ENCODE assay signal across 14 cellular contexts in genomic region chr7:117324940-117325339, GRCh38. TPM values are rescaled to one million over a fixed set of nuclear protein-coding genes. Genes with fewer than 3 reads are reported as not detected.
A peak's percentile ranks its signal among the peaks of the same experiment; 100 is the strongest.
DNase-seq lines count a peak whose midpoint lies in the region; TF ChIP-seq lines count a peak whose summit lies in the region.
"Had no signal": no experiment of that assay in that cellular context is flagged by ENCODE, and none has a peak within 500 bp of the region (broad histone marks: within the 10 kb centered on the region; RNA-seq: fewer than 3 reads in every experiment).

No MANE protein-coding gene starts in this region.

- H3K4me1 ChIP-seq in iPS-15b (ENCODE audit: control insufficient read depth, insufficient read depth, low read length) = peaks cover 2% of the 10 kb centered on the region

- CTCF ChIA-PET in Calu3 (lab: Charles Lee) = no interaction called here

- no TSS peak for BruUV-seq in Calu3 (replicated peaks; lab: Mats Ljungman, UMichigan)

- DNase-seq in Calu3 (no peak), astrocyte of the cerebellum (ENCODE audit: low read depth) (no peak), progenitor cell of endocrine pancreas (ENCODE audit: low spot score, unreplicated experiment) (no peak), NCI-H1092 treated with DMSO at 0.1 percent for 48 hours (lab: John Stamatoyannopoulos, UW) (no peak)
- DNase-seq in activated T-cell treated with anti-CD3 and anti-CD28 coated beads, Interleukin-2, amount 50 U/mL, for 24 hours = no peak
- no peak for DNase-seq in activated CD8-positive, alpha-beta memory T cell treated with anti-CD3 and anti-CD28 coated beads for 24 hours
- no peak for DNase-seq in T-helper 2 cell treated with Interferon-gamma antibody and Interleukin-4, amounts not matched to agents 5 μg/mL and 100 μg/mL, for 36 hours (ENCODE audit: low spot score)
- DNase-seq: activated CD4-positive, alpha-beta T cell treated with anti-CD3 and anti-CD28 coated beads, Interleukin-2, amount 10 ng/mL, durations not matched to agents 24 days and 14 days; naive B cell; NCI-H446; OCI-M1; stimulated activated CD4-positive, alpha-beta T cell treated with anti-CD3 and anti-CD28 coated beads, Interleukin-12 subunit alpha, Interleukin-12 subunit beta, amount 100 ng/mL, for 4 hours had no signal

- H3K4me3 Mint-ChIP-seq in Calu3 (ENCODE audit: low read depth, unreplicated experiment) = peak overlapping the region; percentile 72
- peak overlapping the region; percentile 72 for H3K4me3 Mint-ChIP-seq in progenitor cell of endocrine pancreas (ENCODE audit: low read depth)
- H3K4me3 Mint-ChIP-seq in activated T-cell treated with anti-CD3 and anti-CD28 coated beads, Interleukin-2, amount 50 U/mL, for 24 hours = no peak overlapping the region
- H3K4me3 Mint-ChIP-seq in T-helper 2 cell treated with Interferon-gamma antibody and Interleukin-4, amounts not matched to agents 5 μg/mL and 100 μg/mL, for 36 hours = no peak overlapping the region
- H3K4me3 Mint-ChIP-seq: activated CD4-positive, alpha-beta T cell treated with anti-CD3 and anti-CD28 coated beads, Interleukin-2, amount 10 ng/mL, durations not matched to agents 24 days and 14 days; naive B cell had no signal

- H3K4me1 Mint-ChIP-seq in Calu3 (ENCODE audit: low read depth, unreplicated experiment) = peaks cover 10% of the 10 kb centered on the region
- peaks cover 12% of the 10 kb centered on the region for H3K4me1 Mint-ChIP-seq in progenitor cell of endocrine pancreas (ENCODE audit: low read depth)
- peaks cover 5% of the 10 kb centered on the region for H3K4me1 Mint-ChIP-seq in activated T-cell treated with anti-CD3 and anti-CD28 coated beads, Interleukin-2, amount 50 U/mL, for 24 hours (ENCODE audit: low read depth)
- peaks cover 4% of the 10 kb centered on the region for H3K4me1 Mint-ChIP-seq in T-helper 2 cell treated with Interferon-gamma antibody and Interleukin-4, amounts not matched to agents 5 μg/mL and 100 μg/mL, for 36 hours (ENCODE audit: low read depth)

- peaks cover 12% of the 10 kb centered on the region for H3K36me3 Mint-ChIP-seq in Calu3 (ENCODE audit: insufficient read depth, unreplicated experiment)
- peaks cover 3% of the 10 kb centered on the region for H3K36me3 Mint-ChIP-seq in progenitor cell of endocrine pancreas (ENCODE audit: insufficient read depth)
- H3K36me3 Mint-ChIP-seq in activated T-cell treated with anti-CD3 and anti-CD28 coated beads, Interleukin-2, amount 50 U/mL, for 24 hours (ENCODE audit: low read depth) = no peaks in the 10 kb centered on the region
- H3K36me3 Mint-ChIP-seq in T-helper 2 cell treated with Interferon-gamma antibody and Interleukin-4, amounts not matched to agents 5 μg/mL and 100 μg/mL, for 36 hours (ENCODE audit: low read depth) = no peaks in the 10 kb centered on the region

- H3K27me3 Mint-ChIP-seq in Calu3 (ENCODE audit: unreplicated experiment) = peaks cover 77% of the 10 kb centered on the region
- H3K27me3 Mint-ChIP-seq in progenitor cell of endocrine pancreas = peaks cover 85% of the 10 kb centered on the region
- peaks cover 62% of the 10 kb centered on the region for H3K27me3 Mint-ChIP-seq in activated T-cell treated with anti-CD3 and anti-CD28 coated beads, Interleukin-2, amount 50 U/mL, for 24 hours
- H3K27me3 Mint-ChIP-seq in T-helper 2 cell treated with Interferon-gamma antibody and Interleukin-4, amounts not matched to agents 5 μg/mL and 100 μg/mL, for 36 hours (ENCODE audit: low read depth) = peaks cover 67% of the 10 kb centered on the region

- intact Hi-C loops in Calu3 (cut with micrococcal nuclease; ENCODE audit: unreplicated experiment) = no loop called here

- H3K4me3 ChIP-seq in astrocyte of the cerebellum (ENCODE audit: low read depth, low read length) (peak overlapping the region; percentile 49), iPS-15b (ENCODE audit: low read depth, low read length) (peak overlapping the region; percentile 71)

- no peak for TF ChIP-seq CTCF in Calu3 (IDR thresholded peaks at IDR 0.05; ENCODE audit: unreplicated experiment)
- no peak for TF ChIP-seq CTCF in astrocyte of the cerebellum (IDR thresholded peaks at IDR 0.05; ENCODE audit: low read depth, low read length, missing control alignments)
- TF ChIP-seq CTCF in progenitor cell of endocrine pancreas (IDR thresholded peaks at IDR 0.05; ENCODE audit: unreplicated experiment) = no peak

- H3K9ac ChIP-seq in iPS-15b (ENCODE audit: low read depth, low read length) = no peak overlapping the region

- no peaks in the 10 kb centered on the region for H3K36me3 ChIP-seq in iPS-15b (ENCODE audit: control insufficient read depth, insufficient read depth, low read length)

- peaks cover 3% of the 10 kb centered on the region for H3K9me3 Mint-ChIP-seq in Calu3 (ENCODE audit: low read depth, unreplicated experiment)
- peaks cover 12% of the 10 kb centered on the region for H3K9me3 Mint-ChIP-seq in progenitor cell of endocrine pancreas (ENCODE audit: low read depth)
- H3K9me3 Mint-ChIP-seq in activated T-cell treated with anti-CD3 and anti-CD28 coated beads, Interleukin-2, amount 50 U/mL, for 24 hours = no peaks in the 10 kb centered on the region
- no peaks in the 10 kb centered on the region for H3K9me3 Mint-ChIP-seq in T-helper 2 cell treated with Interferon-gamma antibody and Interleukin-4, amounts not matched to agents 5 μg/mL and 100 μg/mL, for 36 hours
- H3K9me3 Mint-ChIP-seq: activated CD4-positive, alpha-beta T cell treated with anti-CD3 and anti-CD28 coated beads, Interleukin-2, amount 10 ng/mL, durations not matched to agents 24 days and 14 days had no signal

- in situ Hi-C loops in astrocyte of the cerebellum (cut with HindIII; ENCODE audit: low sequenced_read_pairs) = no loop called here

- peaks cover 73% of the 10 kb centered on the region for H3K27me3 ChIP-seq in iPS-15b (ENCODE audit: control insufficient read depth, insufficient read depth, low read length)

- no peaks in the 10 kb centered on the region for H3K9me3 ChIP-seq in iPS-15b (ENCODE audit: control insufficient read depth, insufficient read depth, low read length)

- H3K27ac Mint-ChIP-seq in Calu3 (ENCODE audit: unreplicated experiment) (no peak overlapping the region), progenitor cell of endocrine pancreas (no peak overlapping the region)
- H3K27ac Mint-ChIP-seq in activated T-cell treated with anti-CD3 and anti-CD28 coated beads, Interleukin-2, amount 50 U/mL, for 24 hours = no peak overlapping the region
- no peak overlapping the region for H3K27ac Mint-ChIP-seq in T-helper 2 cell treated with Interferon-gamma antibody and Interleukin-4, amounts not matched to agents 5 μg/mL and 100 μg/mL, for 36 hours
- H3K27ac Mint-ChIP-seq: activated CD4-positive, alpha-beta T cell treated with anti-CD3 and anti-CD28 coated beads, Interleukin-2, amount 10 ng/mL, durations not matched to agents 24 days and 14 days; naive B cell had no signal

RNA-seq across cellular contexts. Expression of gene WNT2, which starts 2.1 kb away (rescaled TPM):
- total RNA-seq in Calu3 (2022) (not detected in 2 replicates), progenitor cell of endocrine pancreas (0.33 and 0.46 TPM in 2 replicates)
- total RNA-seq: activated CD4-positive, alpha-beta T cell treated with anti-CD3 and anti-CD28 coated beads, Interleukin-2, amount 10 ng/mL, durations not matched to agents 24 days and 14 days; T-helper 1 cell treated with Interleukin-12 subunit alpha and Interleukin-12 subunit beta and Interleukin-4 antibody, amounts not matched to agents 30 ng/mL and 1 ng/mL, for 36 hours had no signal

Comparison
In these comparisons a context has a peak if more than half of its experiments do, and no peak if none do; other contexts are left out.
1. H3K4me3 Mint-ChIP-seq: peak in Calu3 (single experiment) and progenitor cell of endocrine pancreas (single experiment); none in activated T-cell treated with anti-CD3 and anti-CD28 coated beads, Interleukin-2, amount 50 U/mL, for 24 hours (single experiment) and T-helper 2 cell treated with Interferon-gamma antibody and Interleukin-4, amounts not matched to agents 5 μg/mL and 100 μg/mL, for 36 hours (single experiment).